Comparison of ENCODE assay signal across 15 cellular contexts in the genomic region with DNA sequence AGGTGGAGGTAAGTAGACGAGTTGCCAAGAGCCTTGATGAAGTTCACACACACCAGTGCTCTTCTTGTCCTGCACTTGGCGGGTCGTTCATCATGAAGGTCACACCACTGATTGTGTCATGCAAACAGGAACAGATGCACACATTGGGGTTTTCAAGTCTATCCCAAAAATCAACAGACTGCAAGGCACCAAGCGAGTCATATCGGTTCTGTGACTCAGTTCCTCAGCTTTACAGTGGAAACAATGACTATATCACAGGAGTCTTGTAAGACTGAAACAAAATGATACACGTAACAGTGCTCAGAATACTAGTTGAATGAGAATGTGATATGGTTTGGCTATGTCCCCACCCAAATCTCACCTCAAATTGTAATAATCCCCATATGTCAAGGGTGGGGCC.
DNase-seq lines count a peak whose midpoint lies in the region; ATAC-seq and TF ChIP-seq lines count a peak whose summit lies in the region.
"Had no signal": no experiment of that assay in that cellular context is flagged by ENCODE, and none has a peak within 500 bp of the region (broad histone marks: within the 10 kb centered on the region; RNA-seq: fewer than 3 reads in every experiment).

No MANE protein-coding gene starts in this region.

- no CpG with 5 or more reads among the region's 6 CpGs for WGBS in trophoblast cell (ENCODE audit: extremely low coverage, insufficient coverage, insufficient read length)

- CTCF ChIA-PET in activated naive CD4-positive, alpha-beta T cell treated with anti-CD3 and anti-CD28 coated beads for 36 hours (lab: Charles Lee) = interaction anchor here (0.5 to 0.6 kb wide), 3 partner anchors 52 to 254 kb away, joined by 3 read pairs; no protein-coding TSS in a partner anchor
- CTCF ChIA-PET in activated naive CD4-positive, alpha-beta T cell treated with anti-CD3 and anti-CD28 coated beads, Interleukin-2, amount 10 ng/mL, durations not matched to agents 7 days and 5 days (lab: Charles Lee) = no interaction called here

- peaks cover 6% of the 10 kb centered on the region for H3K79me1 ChIP-seq in trophoblast cell (ENCODE audit: low read length)

- no peak overlapping the region for H2AK5ac ChIP-seq in trophoblast cell (ENCODE audit: low read length)

- H3K4ac ChIP-seq in trophoblast cell (ENCODE audit: low read depth, low read length) = no peak overlapping the region

- no peaks in the 10 kb centered on the region for H3K79me2 ChIP-seq in trophoblast cell (ENCODE audit: control insufficient read depth, insufficient read depth, low read length, poor library complexity)

- H3K4me1 Mint-ChIP-seq in activated naive CD4-positive, alpha-beta T cell treated with anti-CD3 and anti-CD28 coated beads for 36 hours (ENCODE audit: low read depth) = peaks cover 16% of the 10 kb centered on the region
- H3K4me1 Mint-ChIP-seq in activated naive CD4-positive, alpha-beta T cell treated with anti-CD3 and anti-CD28 coated beads, Interleukin-2, amount 10 ng/mL, durations not matched to agents 7 days and 5 days = peaks cover 9% of the 10 kb centered on the region
- peaks cover 25% of the 10 kb centered on the region for H3K4me1 Mint-ChIP-seq in stimulated activated naive CD8-positive, alpha-beta T cell treated with anti-CD3 and anti-CD28 coated beads, Interleukin-15, amount 100 ng/mL, for 72 hours
- H3K4me1 Mint-ChIP-seq in endothelial cell (ENCODE audit: unreplicated experiment) = peaks cover 44% of the 10 kb centered on the region

- no peak overlapping the region for H3K4me2 ChIP-seq in trophoblast cell (ENCODE audit: low read length)

- H3K27ac ChIP-seq in trophoblast cell (ENCODE audit: low read depth, low read length) = no peak overlapping the region
- H3K27ac ChIP-seq: thoracic aorta had no signal

- H3K9me3 ChIP-seq in trophoblast cell (ENCODE audit: insufficient read depth, low read depth, low read length) = no peaks in the 10 kb centered on the region
- H3K9me3 ChIP-seq: thoracic aorta had no signal

- no peak overlapping the region for H2BK5ac ChIP-seq in trophoblast cell (ENCODE audit: low read depth, low read length, poor library complexity)

- H2BK120ac ChIP-seq in trophoblast cell (ENCODE audit: insufficient read depth, low read length, poor library complexity) = no peak overlapping the region

- intact Hi-C loops in activated naive CD4-positive, alpha-beta T cell treated with anti-CD3 and anti-CD28 coated beads for 36 hours (cut with micrococcal nuclease) = loop anchor here (1.0 to 2.0 kb wide), 11 partner anchors 64 to 588 kb away; no protein-coding TSS in a partner anchor

- H3K27me3 Mint-ChIP-seq in activated naive CD4-positive, alpha-beta T cell treated with anti-CD3 and anti-CD28 coated beads for 36 hours (ENCODE audit: low read depth) = no peaks in the 10 kb centered on the region
- H3K27me3 Mint-ChIP-seq in activated naive CD4-positive, alpha-beta T cell treated with anti-CD3 and anti-CD28 coated beads, Interleukin-2, amount 10 ng/mL, durations not matched to agents 7 days and 5 days = peaks cover 4% of the 10 kb centered on the region
- peaks cover 5% of the 10 kb centered on the region for H3K27me3 Mint-ChIP-seq in stimulated activated naive CD8-positive, alpha-beta T cell treated with anti-CD3 and anti-CD28 coated beads, Interleukin-15, amount 100 ng/mL, for 72 hours
- peaks cover 9% of the 10 kb centered on the region for H3K27me3 Mint-ChIP-seq in endothelial cell (ENCODE audit: unreplicated experiment)

- H3K36me3 Mint-ChIP-seq in activated naive CD4-positive, alpha-beta T cell treated with anti-CD3 and anti-CD28 coated beads for 36 hours (ENCODE audit: low read depth) = peaks cover 4% of the 10 kb centered on the region
- no peaks in the 10 kb centered on the region for H3K36me3 Mint-ChIP-seq in activated naive CD4-positive, alpha-beta T cell treated with anti-CD3 and anti-CD28 coated beads, Interleukin-2, amount 10 ng/mL, durations not matched to agents 7 days and 5 days
- H3K36me3 Mint-ChIP-seq in endothelial cell (ENCODE audit: low read depth, unreplicated experiment) = peaks cover 8% of the 10 kb centered on the region

- H3K4me3 Mint-ChIP-seq in activated naive CD4-positive, alpha-beta T cell treated with anti-CD3 and anti-CD28 coated beads for 36 hours = no peak overlapping the region
- no peak overlapping the region for H3K4me3 Mint-ChIP-seq in activated naive CD4-positive, alpha-beta T cell treated with anti-CD3 and anti-CD28 coated beads, Interleukin-2, amount 10 ng/mL, durations not matched to agents 7 days and 5 days
- no peak overlapping the region for H3K4me3 Mint-ChIP-seq in stimulated activated naive CD8-positive, alpha-beta T cell treated with anti-CD3 and anti-CD28 coated beads, Interleukin-15, amount 100 ng/mL, for 72 hours
- no peak overlapping the region for H3K4me3 Mint-ChIP-seq in endothelial cell (ENCODE audit: unreplicated experiment)
- H3K4me3 Mint-ChIP-seq: CD14-positive monocyte had no signal

- no peak overlapping the region for H2AFZ ChIP-seq in trophoblast cell (ENCODE audit: insufficient read depth, low read length, poor library complexity)

- H3K23ac ChIP-seq in trophoblast cell (ENCODE audit: low read length) = no peak overlapping the region

- H4K91ac ChIP-seq in trophoblast cell (ENCODE audit: low read depth, low read length) = no peak overlapping the region

- H3K27ac Mint-ChIP-seq in activated naive CD4-positive, alpha-beta T cell treated with anti-CD3 and anti-CD28 coated beads for 36 hours = peak overlapping the region; percentile 78
- no peak overlapping the region for H3K27ac Mint-ChIP-seq in activated naive CD4-positive, alpha-beta T cell treated with anti-CD3 and anti-CD28 coated beads, Interleukin-2, amount 10 ng/mL, durations not matched to agents 7 days and 5 days
- peak overlapping the region in 1 of 2 donors; percentile 5 for H3K27ac Mint-ChIP-seq in stimulated activated naive CD8-positive, alpha-beta T cell treated with anti-CD3 and anti-CD28 coated beads, Interleukin-15, amount 100 ng/mL, for 72 hours
- no peak overlapping the region for H3K27ac Mint-ChIP-seq in endothelial cell (ENCODE audit: unreplicated experiment)
- H3K27ac Mint-ChIP-seq: CD14-positive monocyte had no signal

- no peak overlapping the region for H3K9ac ChIP-seq in trophoblast cell (ENCODE audit: low read length)

- H2BK12ac ChIP-seq in trophoblast cell (ENCODE audit: low read length) = no peak overlapping the region

- no peaks in the 10 kb centered on the region for H3K27me3 ChIP-seq in trophoblast cell (ENCODE audit: insufficient read depth, low read length)

- peak; percentile 90 for ATAC-seq in stimulated activated naive CD8-positive, alpha-beta T cell treated with anti-CD3 and anti-CD28 coated beads, Interleukin-15, amount 100 ng/mL, for 72 hours

- H4K12ac ChIP-seq in trophoblast cell (ENCODE audit: low read depth, low read length) = no peak overlapping the region

- H3K14ac ChIP-seq in trophoblast cell (ENCODE audit: low read length) = no peak overlapping the region

- no peak for TF ChIP-seq CTCF in endothelial cell (IDR thresholded peaks at IDR 0.05; ENCODE audit: unreplicated experiment)

- no peak overlapping the region for H3K4me3 ChIP-seq in trophoblast cell (ENCODE audit: low read depth, low read length)
- H3K4me3 ChIP-seq: thoracic aorta had no signal

- H3K36me3 ChIP-seq in trophoblast cell (ENCODE audit: control insufficient read depth in 1 of 2, insufficient read depth in 2 of 2, low read length in 2 of 2) = no peaks in the 10 kb centered on the region
- H3K36me3 ChIP-seq: thoracic aorta had no signal

- H3K4me1 ChIP-seq in trophoblast cell (ENCODE audit: control insufficient read depth in 1 of 2, insufficient read depth in 2 of 2, low read length in 2 of 2) = peaks cover 9 to 10% of the 10 kb centered on the region in 2 experiments

- no peak overlapping the region for H3K18ac ChIP-seq in trophoblast cell (ENCODE audit: low read length)

- peak; percentile 68 for DNase-seq in activated naive CD4-positive, alpha-beta T cell treated with anti-CD3 and anti-CD28 coated beads for 36 hours
- DNase-seq in activated naive CD4-positive, alpha-beta T cell treated with anti-CD3 and anti-CD28 coated beads, Interleukin-2, amount 10 ng/mL, durations not matched to agents 7 days and 5 days = no peak
- peak; percentile 59 for DNase-seq in activated CD8-positive, alpha-beta memory T cell treated with anti-CD3 and anti-CD28 coated beads, Interleukin-2, amount 50 U/mL, for 48 hours
- DNase-seq in kidney tubule cell (ENCODE audit: low spot score) = peak; percentile 59
- DNase-seq in stimulated activated naive CD8-positive, alpha-beta T cell treated with anti-CD3 and anti-CD28 coated beads, Interleukin-15, amount 100 ng/mL, for 72 hours = peak in 1 of 2 donors; percentile 53
- DNase-seq in nucleus accumbens (lab: John Stamatoyannopoulos, UW) = no peak
- no peak for DNase-seq in trophoblast cell
- DNase-seq in endothelial cell (ENCODE audit: low spot score) = no peak
- DNase-seq: activated effector memory CD4-positive, alpha-beta T cell treated with Interleukin-2 at 50 U/mL for 16 hours; foreskin melanocyte; left colon; NCI-H2029; small intestine had no signal

- H4K8ac ChIP-seq in trophoblast cell (ENCODE audit: low read depth, low read length) = no peak overlapping the region

- H3K9me3 Mint-ChIP-seq in activated naive CD4-positive, alpha-beta T cell treated with anti-CD3 and anti-CD28 coated beads for 36 hours = peaks cover 21% of the 10 kb centered on the region
- H3K9me3 Mint-ChIP-seq in activated naive CD4-positive, alpha-beta T cell treated with anti-CD3 and anti-CD28 coated beads, Interleukin-2, amount 10 ng/mL, durations not matched to agents 7 days and 5 days = peaks cover 3% of the 10 kb centered on the region
- H3K9me3 Mint-ChIP-seq in stimulated activated naive CD8-positive, alpha-beta T cell treated with anti-CD3 and anti-CD28 coated beads, Interleukin-15, amount 100 ng/mL, for 72 hours = peaks cover 27 to 44% of the 10 kb centered on the region in 2 donors
- H3K9me3 Mint-ChIP-seq in endothelial cell (ENCODE audit: unreplicated experiment) = no peaks in the 10 kb centered on the region

Comparison
In these comparisons a context has a peak if more than half of its experiments do, and no peak if none do; other contexts are left out.
1. DNase-seq: peak in activated naive CD4-positive, alpha-beta T cell treated with anti-CD3 and anti-CD28 coated beads for 36 hours (single experiment), activated CD8-positive, alpha-beta memory T cell treated with anti-CD3 and anti-CD28 coated beads, Interleukin-2, amount 50 U/mL, for 48 hours (single experiment) and kidney tubule cell (single experiment); none in activated naive CD4-positive, alpha-beta T cell treated with anti-CD3 and anti-CD28 coated beads, Interleukin-2, amount 10 ng/mL, durations not matched to agents 7 days and 5 days (single experiment), nucleus accumbens (0 of 56), trophoblast cell (0 of 2) and endothelial cell (single experiment).